ENCODE assay signal across 10 cellular contexts in the genomic region with DNA sequence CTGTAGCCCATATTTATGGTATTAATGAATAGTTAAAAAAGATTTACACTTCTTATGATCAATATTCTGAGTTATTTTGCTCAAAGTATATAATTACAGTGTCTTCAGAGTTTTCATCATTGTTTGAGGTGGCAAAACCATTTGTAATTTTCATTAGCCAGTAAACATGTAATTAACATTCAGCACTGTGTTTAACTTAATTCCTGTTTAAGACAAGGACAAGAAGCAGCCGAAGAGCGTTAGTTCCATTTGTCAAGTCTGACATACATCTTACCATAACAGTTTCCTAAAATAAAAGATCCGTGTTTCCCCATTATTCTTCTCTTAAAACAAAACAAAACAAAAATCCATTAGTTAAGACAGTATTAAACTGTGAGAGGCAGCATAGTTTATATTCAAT. TPM values are rescaled to one million over a fixed set of nuclear protein-coding genes. Genes with fewer than 3 reads are reported as not detected.
DNase-seq lines count a peak whose midpoint lies in the region; ATAC-seq and TF ChIP-seq lines count a peak whose summit lies in the region.
"Had no signal": no experiment of that assay in that cellular context is flagged by ENCODE, and none has a peak within 500 bp of the region (broad histone marks: within the 10 kb centered on the region; RNA-seq: fewer than 3 reads in every experiment).

No MANE protein-coding gene starts in this region.

- intact Hi-C loops in heart right ventricle (cut with DNase I) (loop anchor here in 5 of 10 donors (5.0 to 10.0 kb wide), 8 partner anchors 483 to 1650 kb away; no protein-coding TSS in a partner anchor), Right ventricle myocardium superior (cut with DNase I) (no loop called here), upper lobe of right lung (cut with DNase I) (no loop called here), natural killer cell (cut with micrococcal nuclease) (no loop called here)

- H3K36me3 ChIP-seq in heart right ventricle, result no peaks in the 10 kb centered on the region
- H3K36me3 ChIP-seq in endodermal cell (ENCODE audit: control insufficient read depth, insufficient read depth, low read length), result no peaks in the 10 kb centered on the region
- H3K36me3 ChIP-seq in upper lobe of right lung, result no peaks in the 10 kb centered on the region

- peaks cover 99% of the 10 kb centered on the region for H3K27me3 Mint-ChIP-seq in endodermal cell (ENCODE audit: insufficient read depth)
- H3K27me3 Mint-ChIP-seq in nephron progenitor cell (ENCODE audit: low read depth, poor library complexity), result peaks cover 36% of the 10 kb centered on the region
- H3K27me3 Mint-ChIP-seq in natural killer cell (ENCODE audit: low read depth in 2 of 2), result peaks cover 76 to 83% of the 10 kb centered on the region in 2 donors

- ATAC-seq in heart right ventricle, result no peak
- ATAC-seq in Right ventricle myocardium superior (ENCODE audit: poor library complexity), result no peak
- ATAC-seq in upper lobe of right lung, result no peak
- no peak for ATAC-seq in HG03521 (IDR thresholded peaks at IDR 0.05; ENCODE audit: unreplicated experiment)
- ATAC-seq in natural killer cell, result no peak
- ATAC-seq: activated CD8-positive, alpha-beta memory T cell treated with anti-CD3 and anti-CD28 coated beads, Interleukin-2, amount 10 ng/mL, durations not matched to agents 7 days and 5 days had no signal

- H3K4me1 Mint-ChIP-seq in endodermal cell, result peaks cover 41% of the 10 kb centered on the region
- peaks cover 76% of the 10 kb centered on the region for H3K4me1 Mint-ChIP-seq in nephron progenitor cell
- peaks cover 14 to 16% of the 10 kb centered on the region in 2 donors for H3K4me1 Mint-ChIP-seq in natural killer cell

- peaks cover 0 to 100% (median 77%) of the 10 kb centered on the region in 7 donors for H3K27me3 ChIP-seq in heart right ventricle
- peaks cover 100% of the 10 kb centered on the region for H3K27me3 ChIP-seq in endodermal cell (ENCODE audit: control insufficient read depth, insufficient read depth, low read length, poor library complexity, severe bottlenecking)
- peaks cover 47% of the 10 kb centered on the region for H3K27me3 ChIP-seq in upper lobe of right lung

- H3K9ac ChIP-seq in endodermal cell (ENCODE audit: extremely low read depth, low read length, poor library complexity, severe bottlenecking), result no peak overlapping the region

- peaks cover 2 to 49% (median 15%) of the 10 kb centered on the region in 9 donors for H3K4me1 ChIP-seq in heart right ventricle
- no peaks in the 10 kb centered on the region for H3K4me1 ChIP-seq in endodermal cell (ENCODE audit: control insufficient read depth, insufficient read depth, low read length)
- no peaks in the 10 kb centered on the region for H3K4me1 ChIP-seq in upper lobe of right lung

- H3K4me3 ChIP-seq in heart right ventricle (peak overlapping the region in 9 of 10 donors; percentile 39 to 83 (median 72)), endodermal cell (ENCODE audit: low read length) (peak overlapping the region; percentile 90), upper lobe of right lung (peak overlapping the region; percentile 65)

- H3K9me3 Mint-ChIP-seq in endodermal cell (no peaks in the 10 kb centered on the region), nephron progenitor cell (no peaks in the 10 kb centered on the region), natural killer cell (no peaks in the 10 kb centered on the region)
- H3K9me3 Mint-ChIP-seq: dendritic cell treated with granulocyte-macrophage colony-stimulating factor and Interleukin-4, amounts not matched to agents 40 ng/mL and 50 ng/mL, for 4 days had no signal

- TF ChIP-seq CTCF in heart right ventricle (IDR thresholded peaks at IDR 0.05) (no peak), endodermal cell (conservative IDR thresholded peaks at IDR 0.05) (no peak), nephron progenitor cell (IDR thresholded peaks at IDR 0.05) (no peak), upper lobe of right lung (IDR thresholded peaks at IDR 0.05) (no peak), natural killer cell (IDR thresholded peaks at IDR 0.05) (no peak)

- no peaks in the 10 kb centered on the region for H3K36me3 Mint-ChIP-seq in endodermal cell (ENCODE audit: low read depth)
- no peaks in the 10 kb centered on the region for H3K36me3 Mint-ChIP-seq in nephron progenitor cell (ENCODE audit: low read depth)
- H3K36me3 Mint-ChIP-seq in natural killer cell, result peaks cover 34% of the 10 kb centered on the region

- H3K27ac ChIP-seq in heart right ventricle (peak overlapping the region; percentile 37 to 90 (median 84)), endodermal cell (ENCODE audit: low read depth, low read length) (no peak overlapping the region), upper lobe of right lung (peak overlapping the region; percentile 81)

- no peak for DNase-seq in heart right ventricle
- no peak for DNase-seq in Right ventricle myocardium superior
- no peak for DNase-seq in endodermal cell
- DNase-seq in nephron progenitor cell, result no peak
- DNase-seq in upper lobe of right lung, result no peak
- no peak for DNase-seq in NCI-H524 (lab: John Stamatoyannopoulos, UW)
- DNase-seq in natural killer cell, result no peak
- DNase-seq: activated CD8-positive, alpha-beta memory T cell treated with anti-CD3 and anti-CD28 coated beads, Interleukin-2, amount 10 ng/mL, durations not matched to agents 7 days and 5 days had no signal

- H3K9me3 ChIP-seq in heart right ventricle (no peaks in the 10 kb centered on the region), endodermal cell (ENCODE audit: control insufficient read depth, low read length) (no peaks in the 10 kb centered on the region), upper lobe of right lung (no peaks in the 10 kb centered on the region)

- 15 to 21% methylated on average over 3 of the region's 3 CpGs for WGBS in heart right ventricle, 2 donors
- 19 to 31% methylated on average over 2 to 3 of the region's 3 CpGs for WGBS in endodermal cell (ENCODE audit: insufficient coverage in 1 of 2, insufficient read length in 1 of 2), 2 experiments

- no peak overlapping the region for H3K27ac Mint-ChIP-seq in endodermal cell
- H3K27ac Mint-ChIP-seq in nephron progenitor cell, result peak overlapping the region; percentile 93
- no peak overlapping the region for H3K27ac Mint-ChIP-seq in natural killer cell
- H3K27ac Mint-ChIP-seq: activated CD8-positive, alpha-beta memory T cell treated with anti-CD3 and anti-CD28 coated beads, Interleukin-2, amount 10 ng/mL, durations not matched to agents 7 days and 5 days; dendritic cell treated with granulocyte-macrophage colony-stimulating factor and Interleukin-4, amounts not matched to agents 40 ng/mL and 50 ng/mL, for 4 days had no signal

- H3K4me3 Mint-ChIP-seq in endodermal cell (no peak overlapping the region), nephron progenitor cell (peak overlapping the region; percentile 99), natural killer cell (no peak overlapping the region)
- H3K4me3 Mint-ChIP-seq: activated CD8-positive, alpha-beta memory T cell treated with anti-CD3 and anti-CD28 coated beads, Interleukin-2, amount 10 ng/mL, durations not matched to agents 7 days and 5 days; dendritic cell treated with granulocyte-macrophage colony-stimulating factor and Interleukin-4, amounts not matched to agents 40 ng/mL and 50 ng/mL, for 4 days had no signal

RNA-seq across cellular contexts. Expression of a gene that starts 5.6 kb away (rescaled TPM):
- total RNA-seq in heart right ventricle, result 10 to 100 TPM in 8 of 10 donors, 1 to 10 TPM in 2; 8.2 to 31.7 (median 14.3) TPM
- polyA plus RNA-seq in heart right ventricle, result 10 to 100 TPM; 21.1 to 22.9 TPM
- total RNA-seq in Right ventricle myocardium superior, result 11.0 TPM
- total RNA-seq in endodermal cell, result 1 to 10 TPM in 1 of 2 donors, under 1 TPM in 1; 0.73 to 3.3 TPM
- polyA plus RNA-seq in endodermal cell (2013, experiment 1 of 2), result 54.2 TPM
- polyA plus RNA-seq in endodermal cell (2013, experiment 2 of 2), result 40.9 TPM
- 88.1 TPM for total RNA-seq in upper lobe of right lung
- total RNA-seq in natural killer cell, result not detected
- total RNA-seq: activated CD8-positive, alpha-beta memory T cell treated with anti-CD3 and anti-CD28 coated beads, Interleukin-2, amount 10 ng/mL, durations not matched to agents 7 days and 5 days had no signal
